In genomic region chr14:71001742-71002141, GRCh38 we compare ENCODE assay signal across 15 cellular contexts.
A peak's percentile ranks its signal among the peaks of the same experiment; 100 is the strongest.
DNase-seq lines count a peak whose midpoint lies in the region; ATAC-seq and TF ChIP-seq lines count a peak whose summit lies in the region.
"Had no signal": no experiment of that assay in that cellular context is flagged by ENCODE, and none has a peak within 500 bp of the region (broad histone marks: within the 10 kb centered on the region; RNA-seq: fewer than 3 reads in every experiment).

No MANE protein-coding gene starts in this region.

- H2BK20ac ChIP-seq in IMR-90 (ENCODE audit: low read depth, low read length) = peak overlapping the region; percentile 56; the same call in 1 of the 2 replicates

- H3K18ac ChIP-seq in IMR-90 (ENCODE audit: low read depth, low read length) = no peak overlapping the region

- peak overlapping the region; percentile 52 for H3K27ac Mint-ChIP-seq in activated naive CD8-positive, alpha-beta T cell treated with anti-CD3 and anti-CD28 coated beads, Interleukin-2, amount 50 U/mL, for 24 hours
- H3K27ac Mint-ChIP-seq in naive thymus-derived CD8-positive, alpha-beta T cell = peak overlapping the region; percentile 26 to 97 (median 72)

- no peak overlapping the region for H3K14ac ChIP-seq in IMR-90 (replicated peaks; ENCODE audit: low read depth, low read length)

- no peak overlapping the region for H3K56ac ChIP-seq in IMR-90 (ENCODE audit: extremely low read depth, insufficient read depth, low read length)

- no peak overlapping the region for H2BK120ac ChIP-seq in IMR-90 (ENCODE audit: low read depth, low read length)

- H2BK15ac ChIP-seq in IMR-90 (ENCODE audit: low read depth, low read length) = no peak overlapping the region

- BruUV-seq in IMR-90 (replicated peaks; lab: Mats Ljungman, UMichigan) = no TSS peak

- in situ Hi-C loops in IMR-90 (cut with MboI; ENCODE audit: low sequenced_read_pairs) = no loop called here

- DNase-seq in cardiac muscle cell (ENCODE audit: low read depth in 1 of 2, low spot score in 1 of 2) (peak in 1 of 2 donors; percentile 83), Right ventricle myocardium inferior (ENCODE audit: missing footprints) (no peak), IMR-90 (no peak), DMS79 (lab: John Stamatoyannopoulos, UW) (no peak), NCI-H146 (lab: John Stamatoyannopoulos, UW) (no peak), NCI-H1436 (lab: John Stamatoyannopoulos, UW) (no peak)
- no peak for DNase-seq in activated naive CD8-positive, alpha-beta T cell treated with anti-CD3 and anti-CD28 coated beads, Interleukin-2, amount 50 U/mL, for 24 hours
- DNase-seq in naive thymus-derived CD8-positive, alpha-beta T cell = no peak
- DNase-seq: colonic mucosa, DMS153, MG63, NCI-H1417 treated with DMSO at 0.1 percent for 48 hours, NCI-H526, uterus had no signal

- POLR2A ChIA-PET in IMR-90 (lab: Charles Lee; ENCODE audit: unreplicated experiment) = no interaction called here
- POLR2A ChIA-PET in naive thymus-derived CD8-positive, alpha-beta T cell (lab: Charles Lee) = no interaction called here

- H3K4ac ChIP-seq in IMR-90 (ENCODE audit: low read depth, low read length) = no peak overlapping the region

- peaks cover 4% of the 10 kb centered on the region; the same call in 1 of the 2 replicates for H4K20me1 ChIP-seq in IMR-90 (ENCODE audit: insufficient read depth, low read length)

- H2BK5ac ChIP-seq in IMR-90 (ENCODE audit: low read depth, low read length, poor library complexity, severe bottlenecking) = no peak overlapping the region

- H3K9ac ChIP-seq in IMR-90 (ENCODE audit: low read depth, low read length) = no peak overlapping the region

- H3K4me1 ChIP-seq in cardiac muscle cell (ENCODE audit: low read depth) = peaks cover 54% of the 10 kb centered on the region
- H3K4me1 ChIP-seq in IMR-90 (ENCODE audit: control insufficient read depth, insufficient read depth, low read length) = peaks cover 9% of the 10 kb centered on the region
- H3K4me1 ChIP-seq: colonic mucosa had no signal

- H3K4me3 ChIP-seq in cardiac muscle cell (no peak overlapping the region), IMR-90 (ENCODE audit: insufficient read depth, low read depth, low read length) (no peak overlapping the region)
- H3K4me3 ChIP-seq: colonic mucosa, MG63, uterus had no signal

- H2AFZ ChIP-seq in IMR-90 (replicated peaks; ENCODE audit: low read length, poor library complexity) = no peak overlapping the region

- no peaks in the 10 kb centered on the region for H3K9me3 Mint-ChIP-seq in activated naive CD8-positive, alpha-beta T cell treated with anti-CD3 and anti-CD28 coated beads, Interleukin-2, amount 50 U/mL, for 24 hours
- no peaks in the 10 kb centered on the region for H3K9me3 Mint-ChIP-seq in naive thymus-derived CD8-positive, alpha-beta T cell

- H3K36me3 Mint-ChIP-seq in activated naive CD8-positive, alpha-beta T cell treated with anti-CD3 and anti-CD28 coated beads, Interleukin-2, amount 50 U/mL, for 24 hours (ENCODE audit: low read depth) = peaks cover 29% of the 10 kb centered on the region
- peaks cover 5 to 37% (median 32%) of the 10 kb centered on the region in 3 donors for H3K36me3 Mint-ChIP-seq in naive thymus-derived CD8-positive, alpha-beta T cell

- peaks cover 13% of the 10 kb centered on the region for H3K9me1 ChIP-seq in IMR-90 (ENCODE audit: insufficient read depth, low read length)

- H2AK9ac ChIP-seq in IMR-90 (replicated peaks; ENCODE audit: low read depth, low read length, poor library complexity) = no peak overlapping the region

- no peak for ATAC-seq in Right ventricle myocardium inferior
- ATAC-seq in IMR-90 (ENCODE audit: low read depth) = no peak
- no peak for ATAC-seq in activated naive CD8-positive, alpha-beta T cell treated with anti-CD3 and anti-CD28 coated beads, Interleukin-2, amount 50 U/mL, for 24 hours
- ATAC-seq in naive thymus-derived CD8-positive, alpha-beta T cell = no peak

- no peak overlapping the region for H4K91ac ChIP-seq in IMR-90 (ENCODE audit: insufficient read depth, low read depth, low read length)

- H3K79me1 ChIP-seq in IMR-90 (ENCODE audit: low read depth in 1 of 2, low read length in 2 of 2) = peaks cover 20 to 32% of the 10 kb centered on the region in 2 experiments; a peak in 3 of 4 replicates

- no peaks in the 10 kb centered on the region for H3K27me3 Mint-ChIP-seq in activated naive CD8-positive, alpha-beta T cell treated with anti-CD3 and anti-CD28 coated beads, Interleukin-2, amount 50 U/mL, for 24 hours
- no peaks in the 10 kb centered on the region for H3K27me3 Mint-ChIP-seq in naive thymus-derived CD8-positive, alpha-beta T cell

- peak overlapping the region; percentile 96 for H3K27ac ChIP-seq in cardiac muscle cell
- H3K27ac ChIP-seq in IMR-90 (ENCODE audit: insufficient read depth, low read length) = no peak overlapping the region
- H3K27ac ChIP-seq: C4-2B, colonic mucosa, uterus had no signal

- no peak for TF ChIP-seq RAD21 in IMR-90 (IDR thresholded peaks at IDR 0.05; ENCODE audit: low read length)

- intact Hi-C loops in Right ventricle myocardium inferior (cut with DNase I) = no loop called here
- intact Hi-C loops in IMR-90 (cut with micrococcal nuclease) = no loop called here

- TF ChIP-seq POLR2A in IMR-90 (IDR thresholded peaks at IDR 0.05; ENCODE audit: low read depth, low read length) = no peak

- H3K4me1 Mint-ChIP-seq in activated naive CD8-positive, alpha-beta T cell treated with anti-CD3 and anti-CD28 coated beads, Interleukin-2, amount 50 U/mL, for 24 hours = peaks cover 83% of the 10 kb centered on the region
- peaks cover 20 to 90% (median 76%) of the 10 kb centered on the region in 4 donors for H3K4me1 Mint-ChIP-seq in naive thymus-derived CD8-positive, alpha-beta T cell

- dilution Hi-C loops in IMR-90 (cut with HindIII; ENCODE audit: low sequenced_read_pairs, unreplicated experiment) = no loop called here

- no peak overlapping the region for H3K4me2 ChIP-seq in IMR-90 (ENCODE audit: low read depth, low read length)

- H3K36me3 ChIP-seq in cardiac muscle cell (no peaks in the 10 kb centered on the region), IMR-90 (ENCODE audit: control insufficient read depth, insufficient read depth, low read length) (peaks cover 9% of the 10 kb centered on the region)
- H3K36me3 ChIP-seq: colonic mucosa, uterus had no signal

- H3K4me3 Mint-ChIP-seq in activated naive CD8-positive, alpha-beta T cell treated with anti-CD3 and anti-CD28 coated beads, Interleukin-2, amount 50 U/mL, for 24 hours = no peak overlapping the region
- H3K4me3 Mint-ChIP-seq in naive thymus-derived CD8-positive, alpha-beta T cell = peak overlapping the region in 3 of 10 donors; percentile 13 to 48 (median 18)

- H2AK5ac ChIP-seq in IMR-90 (ENCODE audit: low read depth, low read length) = no peak overlapping the region

- no peak for TF ChIP-seq CTCF in cardiac muscle cell (IDR thresholded peaks at IDR 0.05; ENCODE audit: low read depth, low read length)
- TF ChIP-seq CTCF in IMR-90 (conservative IDR thresholded peaks at IDR 0.05; ENCODE audit: low read depth, low read length) = no peak

- no peak overlapping the region for H3K23ac ChIP-seq in IMR-90 (ENCODE audit: low read depth, low read length)

- H3K27me3 ChIP-seq in cardiac muscle cell (no peaks in the 10 kb centered on the region), IMR-90 (ENCODE audit: control insufficient read depth, insufficient read depth, low read length) (no peaks in the 10 kb centered on the region)
- H3K27me3 ChIP-seq: colonic mucosa, MG63, uterus had no signal

- H4K5ac ChIP-seq in IMR-90 (ENCODE audit: low read depth, low read length) = no peak overlapping the region

- CTCF ChIA-PET in IMR-90 (lab: Yijun Ruan, JAX) = no interaction called here

- H4K8ac ChIP-seq in IMR-90 (ENCODE audit: low read depth in 2 of 2, low read length in 2 of 2) = no peak overlapping the region

- no CpG with 5 or more reads among the region's 5 CpGs for WGBS in IMR-90 (ENCODE audit: extremely low coverage in 2 of 2, insufficient read length in 1 of 2), 2 experiments

- H3K9me3 ChIP-seq in cardiac muscle cell (ENCODE audit: low read depth) = no peaks in the 10 kb centered on the region
- no peaks in the 10 kb centered on the region for H3K9me3 ChIP-seq in IMR-90 (ENCODE audit: control insufficient read depth, insufficient read depth, low read length)
- H3K9me3 ChIP-seq: colonic mucosa, MG63, uterus had no signal

TF ChIP-seq in IMR-90, 13 proteins besides CTCF, POLR2A, EP300 and RAD21:
- no peak for TF ChIP-seq CEBPB (IDR thresholded peaks at IDR 0.05; ENCODE audit: low read depth, low read length)
- TF ChIP-seq RCOR1 (IDR thresholded peaks at IDR 0.05; ENCODE audit: insufficient replicate concordance, low read length) = no peak
- TF ChIP-seq USF2 (IDR thresholded peaks at IDR 0.05; ENCODE audit: low read depth, low read length) = no peak
- TF ChIP-seq MAFK (IDR thresholded peaks at IDR 0.05; ENCODE audit: low read depth, low read length) = no peak
- TF ChIP-seq MXI1 (IDR thresholded peaks at IDR 0.05; ENCODE audit: borderline replicate concordance, low read depth, low read length) = no peak
- no peak for TF ChIP-seq MAZ (IDR thresholded peaks at IDR 0.05; ENCODE audit: borderline replicate concordance, low read depth, low read length)
- TF ChIP-seq RFX5 (IDR thresholded peaks at IDR 0.05; ENCODE audit: low read depth, low read length) = no peak
- TF ChIP-seq FOS (IDR thresholded peaks at IDR 0.05; ENCODE audit: low read depth, low read length) = no peak
- TF ChIP-seq ELK1 (IDR thresholded peaks at IDR 0.05; ENCODE audit: borderline replicate concordance, low read depth, low read length) = no peak
- TF ChIP-seq SMC3 (IDR thresholded peaks at IDR 0.05; ENCODE audit: low read depth, low read length) = no peak
